2 cellular contexts compared by ENCODE assay signal in the genomic region with DNA sequence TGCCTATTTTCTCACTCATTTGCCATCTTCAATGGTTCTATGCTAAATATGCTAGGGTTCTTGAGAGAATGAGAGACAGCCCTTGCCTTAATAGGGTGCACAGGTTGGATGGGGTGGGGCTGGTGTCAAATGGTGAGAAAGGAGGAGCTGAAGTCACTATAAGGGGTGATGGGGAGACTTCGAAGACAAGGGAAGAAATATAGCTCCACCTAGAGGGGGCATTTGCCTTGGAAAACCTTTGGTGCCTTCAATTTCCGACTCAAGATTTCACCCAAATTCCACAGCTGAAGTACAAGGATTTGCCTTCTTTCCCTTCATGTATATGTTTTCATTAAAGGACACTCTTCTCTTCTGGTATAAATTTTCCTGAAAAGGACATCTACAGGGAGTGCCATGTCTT.
TF ChIP-seq lines count a peak whose summit lies in the region.

No MANE protein-coding gene starts in this region.

TF ChIP-seq in liver, 16 proteins besides CTCF, POLR2A, EP300 and RAD21:
- TF ChIP-seq GABPA (IDR thresholded peaks at IDR 0.05 in 1 of 2, conservative IDR thresholded peaks at IDR 0.05 in 1 of 2) (no peak), HNF4A (conservative IDR thresholded peaks at IDR 0.05) (no peak), TAF1 (conservative IDR thresholded peaks at IDR 0.05) (no peak), RXRA (IDR thresholded peaks at IDR 0.05) (no peak), YY1 (IDR thresholded peaks at IDR 0.05) (no peak)
- TF ChIP-seq, protein P1, sequence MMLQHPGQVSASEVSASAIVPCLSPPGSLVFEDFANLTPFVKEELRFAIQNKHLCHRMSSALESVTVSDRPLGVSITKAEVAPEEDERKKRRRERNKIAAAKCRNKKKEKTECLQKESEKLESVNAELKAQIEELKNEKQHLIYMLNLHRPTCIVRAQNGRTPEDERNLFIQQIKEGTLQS (IDR thresholded peaks at IDR 0.05), result no peak

TF ChIP-seq in HepG2, 621 proteins besides CTCF, POLR2A, EP300 and RAD21:
- no peak for TF ChIP-seq ZNF724P (CRISPR knock-in tag; IDR thresholded peaks at IDR 0.05; ENCODE audit: borderline replicate concordance)
- no peak for TF ChIP-seq NFYB (CRISPR knock-in tag; IDR thresholded peaks at IDR 0.05)
- no peak for TF ChIP-seq PHF8 (CRISPR knock-in tag; IDR thresholded peaks at IDR 0.05)
- no peak for TF ChIP-seq ZNF713 (CRISPR knock-in tag; IDR thresholded peaks at IDR 0.05)
- TF ChIP-seq ZBTB42 (CRISPR knock-in tag; IDR thresholded peaks at IDR 0.05), result no peak
- TF ChIP-seq, protein P2, sequence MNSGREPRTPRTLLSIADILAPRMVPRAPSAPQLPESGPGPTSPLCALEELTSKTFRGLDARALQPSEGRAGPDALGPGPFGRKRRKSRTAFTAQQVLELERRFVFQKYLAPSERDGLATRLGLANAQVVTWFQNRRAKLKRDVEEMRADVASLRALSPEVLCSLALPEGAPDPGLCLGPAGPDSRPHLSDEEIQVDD (CRISPR knock-in tag; IDR thresholded peaks at IDR 0.05; ENCODE audit: borderline replicate concordance), result no peak
- no peak for TF ChIP-seq REPIN1 (CRISPR knock-in tag; IDR thresholded peaks at IDR 0.05; ENCODE audit: borderline replicate concordance, low read depth)
TF ChIP-seq in HepG2: peak in this region for 0.
